1 cellular context compared by ENCODE assay signal in genomic region chr4:8225290-8225625, GRCh38.
TF ChIP-seq lines count a peak whose summit lies in the region.

No MANE protein-coding gene starts in this region.

TF ChIP-seq in GM23338, 12 proteins besides CTCF, POLR2A, EP300 and RAD21 (continued from another document):
- TF ChIP-seq ZNF462 (CRISPR knock-in tag; IDR thresholded peaks at IDR 0.05) (no peak), ETS1 (IDR thresholded peaks at IDR 0.05) (no peak), ZNF331 (CRISPR knock-in tag; IDR thresholded peaks at IDR 0.05; ENCODE audit: low read depth) (no peak)
